Comparison of ENCODE assay signal across 24 cellular contexts in genomic region chr1:226371049-226371694, GRCh38. TPM values are rescaled to one million over a fixed set of nuclear protein-coding genes. Genes with fewer than 3 reads are reported as not detected.
DNase-seq lines count a peak whose midpoint lies in the region; ATAC-seq and TF ChIP-seq lines count a peak whose summit lies in the region.
"Had no signal": no experiment of that assay in that cellular context is flagged by ENCODE, and none has a peak within 500 bp of the region (broad histone marks: within the 10 kb centered on the region; RNA-seq: fewer than 3 reads in every experiment).

No MANE protein-coding gene starts in this region.

- TF ChIP-seq CTCF in nephron progenitor cell (IDR thresholded peaks at IDR 0.05): no peak

- peaks cover 100% of the 10 kb centered on the region for H3K36me3 Mint-ChIP-seq in activated T-helper 17 cell treated with anti-CD3 and anti-CD28 coated beads, Interleukin-2, amount 50 U/mL, for 72 hours (ENCODE audit: low read depth)
- H3K36me3 Mint-ChIP-seq in nephron progenitor cell (ENCODE audit: low read depth): peaks cover 85% of the 10 kb centered on the region

- H3K9me3 Mint-ChIP-seq in activated T-helper 17 cell treated with anti-CD3 and anti-CD28 coated beads, Interleukin-2, amount 50 U/mL, for 72 hours: no peaks in the 10 kb centered on the region
- no peaks in the 10 kb centered on the region for H3K9me3 Mint-ChIP-seq in nephron progenitor cell
- H3K9me3 Mint-ChIP-seq: activated naive CD8-positive, alpha-beta T cell treated with anti-CD3 and anti-CD28 coated beads, Interleukin-2, amount 50 U/mL, for 24 hours; brain; CD8-positive, alpha-beta memory T cell; endodermal cell; stimulated activated naive CD8-positive, alpha-beta T cell treated with anti-CD3 and anti-CD28 coated beads, Interleukin-15, amount 100 ng/mL, for 72 hours; type B pancreatic cell had no signal

- no peaks in the 10 kb centered on the region for H3K4me1 Mint-ChIP-seq in activated T-helper 17 cell treated with anti-CD3 and anti-CD28 coated beads, Interleukin-2, amount 50 U/mL, for 72 hours
- H3K4me1 Mint-ChIP-seq in nephron progenitor cell: peaks cover 7% of the 10 kb centered on the region
- H3K4me1 Mint-ChIP-seq: brain; endodermal cell; stimulated activated naive CD8-positive, alpha-beta T cell treated with anti-CD3 and anti-CD28 coated beads, Interleukin-15, amount 100 ng/mL, for 72 hours had no signal

- ATAC-seq in GM18868 (IDR thresholded peaks at IDR 0.05; ENCODE audit: unreplicated experiment) (peak; percentile 19), HG02973 (IDR thresholded peaks at IDR 0.05; ENCODE audit: unreplicated experiment) (peak; percentile 8), HG03095 (IDR thresholded peaks at IDR 0.05; ENCODE audit: unreplicated experiment) (no peak)
- no peak for ATAC-seq in activated T-helper 17 cell treated with anti-CD3 and anti-CD28 coated beads, Interleukin-2, amount 50 U/mL, for 72 hours (replicated peaks)
- ATAC-seq: activated CD4-positive, CD25-positive, alpha-beta regulatory T cell treated with anti-CD3 and anti-CD28 coated beads, Interleukin-2, amount 50 U/mL, for 24 hours; activated naive CD8-positive, alpha-beta T cell treated with anti-CD3 and anti-CD28 coated beads, Interleukin-2, amount 50 U/mL, for 24 hours; K562; left colon; stimulated activated naive CD8-positive, alpha-beta T cell treated with anti-CD3 and anti-CD28 coated beads, Interleukin-15, amount 100 ng/mL, for 72 hours had no signal

- H3K27ac Mint-ChIP-seq in activated T-helper 17 cell treated with anti-CD3 and anti-CD28 coated beads, Interleukin-2, amount 50 U/mL, for 72 hours: peak overlapping the region; percentile 38
- peak overlapping the region; percentile 26 for H3K27ac Mint-ChIP-seq in nephron progenitor cell
- H3K27ac Mint-ChIP-seq: activated naive CD8-positive, alpha-beta T cell treated with anti-CD3 and anti-CD28 coated beads, Interleukin-2, amount 50 U/mL, for 24 hours; endodermal cell; type B pancreatic cell had no signal

- DNase-seq in nephron progenitor cell (no peak), NCI-H510A (lab: John Stamatoyannopoulos, UW) (no peak), NCI-H1930 (lab: John Stamatoyannopoulos, UW) (no peak)
- DNase-seq: activated CD8-positive, alpha-beta memory T cell treated with anti-CD3 and anti-CD28 coated beads for 24 hours; activated naive CD8-positive, alpha-beta T cell treated with anti-CD3 and anti-CD28 coated beads, Interleukin-2, amount 50 U/mL, for 24 hours; CD8-positive, alpha-beta memory T cell; colonic mucosa; DMS53; endodermal cell; left colon; NCI-H187 treated with DMSO at 0.1 percent for 48 hours; NCI-H345; SK-N-SH; stimulated activated CD4-positive, alpha-beta T cell treated with anti-CD3 and anti-CD28 coated beads, Interleukin-2, amount 100 ng/mL, for 48 hours; stimulated activated naive CD8-positive, alpha-beta T cell treated with anti-CD3 and anti-CD28 coated beads, Interleukin-15, amount 100 ng/mL, for 72 hours; T1000 had no signal

- no peak overlapping the region for H3K4me3 Mint-ChIP-seq in activated T-helper 17 cell treated with anti-CD3 and anti-CD28 coated beads, Interleukin-2, amount 50 U/mL, for 72 hours
- no peak overlapping the region for H3K4me3 Mint-ChIP-seq in nephron progenitor cell
- H3K4me3 Mint-ChIP-seq: activated naive CD8-positive, alpha-beta T cell treated with anti-CD3 and anti-CD28 coated beads, Interleukin-2, amount 50 U/mL, for 24 hours; brain; CD8-positive, alpha-beta memory T cell; endodermal cell; stimulated activated naive CD8-positive, alpha-beta T cell treated with anti-CD3 and anti-CD28 coated beads, Interleukin-15, amount 100 ng/mL, for 72 hours; type B pancreatic cell had no signal

- H3K27me3 Mint-ChIP-seq in activated T-helper 17 cell treated with anti-CD3 and anti-CD28 coated beads, Interleukin-2, amount 50 U/mL, for 72 hours: no peaks in the 10 kb centered on the region
- H3K27me3 Mint-ChIP-seq in nephron progenitor cell (ENCODE audit: low read depth, poor library complexity): peaks cover 2% of the 10 kb centered on the region
- H3K27me3 Mint-ChIP-seq: activated naive CD8-positive, alpha-beta T cell treated with anti-CD3 and anti-CD28 coated beads, Interleukin-2, amount 50 U/mL, for 24 hours; brain; CD8-positive, alpha-beta memory T cell; stimulated activated naive CD8-positive, alpha-beta T cell treated with anti-CD3 and anti-CD28 coated beads, Interleukin-15, amount 100 ng/mL, for 72 hours; type B pancreatic cell had no signal

RNA-seq across cellular contexts. Expression of gene PARP1, which starts 36.7 kb away (rescaled TPM):
- 100 to 1,000 TPM; 147 to 268 TPM for total RNA-seq in activated T-helper 17 cell treated with anti-CD3 and anti-CD28 coated beads, Interleukin-2, amount 50 U/mL, for 72 hours

Comparison
In these comparisons a context has a peak if more than half of its experiments do, and no peak if none do; other contexts are left out.
1. ATAC-seq: peak in GM18868 (single experiment) and HG02973 (single experiment); none in activated T-helper 17 cell treated with anti-CD3 and anti-CD28 coated beads, Interleukin-2, amount 50 U/mL, for 72 hours (single experiment) and HG03095 (single experiment).